Comparison of ENCODE assay signal across 26 cellular contexts in genomic region chr5:159901308-159901707, GRCh38. TPM values are rescaled to one million over a fixed set of nuclear protein-coding genes. Genes with fewer than 3 reads are reported as not detected.
A peak's percentile ranks its signal among the peaks of the same experiment; 100 is the strongest.
DNase-seq lines count a peak whose midpoint lies in the region; ATAC-seq, FAIRE-seq and TF ChIP-seq lines count a peak whose summit lies in the region.
"Had no signal": no experiment of that assay in that cellular context is flagged by ENCODE, and none has a peak within 500 bp of the region (broad histone marks: within the 10 kb centered on the region; RNA-seq: fewer than 3 reads in every experiment).

No MANE protein-coding gene starts in this region.

- no peaks in the 10 kb centered on the region for H3K36me3 ChIP-seq in HepG2 (replicated peaks in 1 of 2; ENCODE audit: control insufficient read depth in 1 of 2, insufficient read depth in 2 of 2, low read length in 2 of 2)
- H3K36me3 ChIP-seq in right lobe of liver: no peaks in the 10 kb centered on the region
- no peaks in the 10 kb centered on the region for H3K36me3 ChIP-seq in PC-9 (ENCODE audit: low read depth)
- H3K36me3 ChIP-seq: BE2C, BLaER1 had no signal

- TF ChIP-seq EP300 in HepG2 (IDR thresholded peaks at IDR 0.05; ENCODE audit: low read depth in 2 of 2, low read length in 2 of 2): no peak
- TF ChIP-seq EP300 in HepG2 (CRISPR knock-in tag; IDR thresholded peaks at IDR 0.05; ENCODE audit: borderline replicate concordance): no peak

- BruUV-seq in HepG2 (replicated peaks; lab: Mats Ljungman, UMichigan): no TSS peak
- no TSS peak for BruUV-seq in PC-9 (replicated peaks; lab: Mats Ljungman, UMichigan)

- in situ Hi-C loops in HepG2 (cut with HindIII; ENCODE audit: extremely low pct_ligation_motif_present, low pct_unique_long_range_greater_than_20kb): no loop called here

- H3K27me3 ChIP-seq in HepG2 (ENCODE audit: control insufficient read depth in 1 of 2, insufficient read depth in 2 of 2, low read length in 2 of 2) (peaks cover 0 to 3% of the 10 kb centered on the region in 2 experiments; a peak in 1 of 5 replicates), right lobe of liver (no peaks in the 10 kb centered on the region), PC-9 (ENCODE audit: insufficient read depth, low read depth) (no peaks in the 10 kb centered on the region)
- H3K27me3 ChIP-seq: BLaER1 had no signal

- CTCF ChIA-PET in HepG2 (lab: Yijun Ruan, JAX; ENCODE audit: low intra/inter-chr PET ratio, low total read pairs) (no interaction called here), PC-9 (lab: Charles Lee) (no interaction called here)

- H3K4me1 ChIP-seq in HepG2 (ENCODE audit: insufficient read depth, low read length): no peaks in the 10 kb centered on the region
- H3K4me1 ChIP-seq in right lobe of liver: peaks cover 0 to 12% (median 3%) of the 10 kb centered on the region in 4 donors
- peaks cover 58% of the 10 kb centered on the region for H3K4me1 ChIP-seq in PC-9 (replicated peaks; ENCODE audit: insufficient read depth)
- H3K4me1 ChIP-seq: BE2C, BLaER1 had no signal

- H3K27ac ChIP-seq in HepG2 (ENCODE audit: extremely low read length, insufficient read depth, low read length) (no peak overlapping the region), right lobe of liver (no peak overlapping the region), PC-9 (0 out of 2 replicates have a peak overlapping the region, but pooled peaks have one; percentile 97)
- H3K27ac ChIP-seq: 22Rv1, BLaER1 had no signal

- 3% methylated on average over 1 of the region's 1 CpG for WGBS in HepG2 (ENCODE audit: low lambda C conversion rate)
- WGBS in right lobe of liver (ENCODE audit: insufficient coverage, low coverage, low lambda C conversion rate, missing lambda C conversion rate): 86% methylated on average over 1 of the region's 1 CpG

- H4K20me1 ChIP-seq in HepG2 (ENCODE audit: insufficient read depth, low read length): no peaks in the 10 kb centered on the region
- no peaks in the 10 kb centered on the region for H4K20me1 ChIP-seq in PC-9 (ENCODE audit: insufficient read depth)
- H4K20me1 ChIP-seq: BLaER1 had no signal

- H3F3A ChIP-seq in PC-9 (ENCODE audit: insufficient read depth, low read depth): peaks cover 20% of the 10 kb centered on the region

- H2AFZ ChIP-seq in HepG2 (ENCODE audit: low read length): no peak overlapping the region
- no peak overlapping the region for H2AFZ ChIP-seq in PC-9

- no peak for FAIRE-seq in HepG2 (lab: Jason Lieb, UNC)
- FAIRE-seq: GM12878, GM12892, GM18507 had no signal

- H3K9me2 ChIP-seq in PC-9 (ENCODE audit: insufficient read depth): no peaks in the 10 kb centered on the region

- no peak overlapping the region for H3K9ac ChIP-seq in HepG2 (ENCODE audit: insufficient read depth, low read depth, low read length)
- H3K9ac ChIP-seq: BLaER1 had no signal

- TF ChIP-seq RAD21 in HepG2 (CRISPR knock-in tag; IDR thresholded peaks at IDR 0.05): no peak

- no peaks in the 10 kb centered on the region for H3K9me3 ChIP-seq in HepG2 (ENCODE audit: low read length)
- H3K9me3 ChIP-seq in right lobe of liver: no peaks in the 10 kb centered on the region
- H3K9me3 ChIP-seq in PC-9 (ENCODE audit: insufficient read depth, low read depth): no peaks in the 10 kb centered on the region
- H3K9me3 ChIP-seq: BE2C, BLaER1 had no signal

- ATAC-seq in HepG2 (no peak), right lobe of liver (no peak)
- ATAC-seq: GM12878 had no signal

- H3K79me2 ChIP-seq in HepG2 (ENCODE audit: insufficient read depth, low read length): no peaks in the 10 kb centered on the region
- no peaks in the 10 kb centered on the region for H3K79me2 ChIP-seq in PC-9 (ENCODE audit: low read depth)

- TF ChIP-seq CTCF in HepG2 (CRISPR knock-in tag; IDR thresholded peaks at IDR 0.05) (no peak), right lobe of liver (IDR thresholded peaks at IDR 0.05) (no peak), PC-9 (conservative IDR thresholded peaks at IDR 0.05) (no peak)

- no peak for DNase-seq in HepG2 (ENCODE audit: low spot score)
- no peak for DNase-seq in right lobe of liver
- no peak for DNase-seq in PC-9
- no peak for DNase-seq in HT-29 (ENCODE audit: low spot score)
- DNase-seq in ecto neural progenitor cell (ENCODE audit: low spot score): no peak
- DNase-seq: ACHN; BE2C; C1 segment of cervical spinal cord; CD4-positive, alpha-beta memory T cell; CD4-positive, CD25-positive, alpha-beta regulatory T cell; CD8-positive, alpha-beta memory T cell; COR-L47; DMS 273 treated with DMSO at 0.1 percent for 48 hours; DMS153; DMS53; DMS79; DND-41; EL; GDM1 had no signal

- POLR2A ChIA-PET in HepG2 (lab: Yijun Ruan, JAX): no interaction called here
- POLR2A ChIA-PET in PC-9 (lab: Charles Lee; ENCODE audit: unreplicated experiment): interaction anchor here (0.6 kb wide), 1 partner anchor 405 kb away, joined by 3 read pairs; no protein-coding TSS in a partner anchor

- intact Hi-C loops in HepG2 (cut with micrococcal nuclease; ENCODE audit: unreplicated experiment): no loop called here
- intact Hi-C loops in right lobe of liver (cut with DNase I): no loop called here
- intact Hi-C loops in PC-9 (cut with micrococcal nuclease; ENCODE audit: unreplicated experiment): no loop called here

- TF ChIP-seq POLR2A in HepG2 (IDR thresholded peaks at IDR 0.05; ENCODE audit: insufficient read depth in 1 of 2, low read depth in 2 of 2, low read length in 2 of 2) (no peak), right lobe of liver (IDR thresholded peaks at IDR 0.05) (no peak)

- H3K4me3 ChIP-seq in HepG2 (replicated peaks in 1 of 3; ENCODE audit: insufficient read depth in 1 of 3, low read depth in 2 of 3, low read length in 3 of 3): no peak overlapping the region
- no peak overlapping the region for H3K4me3 ChIP-seq in right lobe of liver
- no peak overlapping the region for H3K4me3 ChIP-seq in PC-9
- H3K4me3 ChIP-seq: BLaER1, GM12878 had no signal

- H3K4me2 ChIP-seq in HepG2 (ENCODE audit: low read depth, low read length) (no peak overlapping the region), PC-9 (no peak overlapping the region)
- H3K4me2 ChIP-seq: BLaER1 had no signal

TF ChIP-seq in HepG2, 621 proteins besides CTCF, POLR2A, EP300 and RAD21:
- TF ChIP-seq HNRNPK (IDR thresholded peaks at IDR 0.05; ENCODE audit: low read depth, low read length, poor library complexity, severe bottlenecking) (peak; percentile 89), MAF1 (CRISPR knock-in tag; IDR thresholded peaks at IDR 0.05; ENCODE audit: borderline replicate concordance) (no peak)

RNA-seq across cellular contexts. Expression of gene ADRA1B, which starts 15.0 kb away (rescaled TPM):
- total RNA-seq in HepG2 (2016; rRNA removed; fragmentation: Illumina TruSeq; extraction: Trizol): not detected in 2 replicates
- not detected in 2 replicates for total RNA-seq in HepG2 (2016; cell fraction: cytosol; rRNA removed; fragmentation: Illumina TruSeq; extraction: Trizol; ENCODE audit: low read depth)
- not detected in 2 replicates for total RNA-seq in HepG2 (2016; cell fraction: insoluble cytoplasmic fraction; rRNA removed; fragmentation: Illumina TruSeq; extraction: Trizol)
- not detected in 2 replicates for total RNA-seq in HepG2 (2016; cell fraction: membrane; rRNA removed; fragmentation: Illumina TruSeq; extraction: Trizol)
- not detected in 2 replicates for total RNA-seq in HepG2 (2016; cell fraction: nucleus; rRNA removed; fragmentation: Illumina TruSeq; extraction: Trizol)
- not detected in 2 replicates for polyA plus RNA-seq in HepG2 (2011; rRNA removed)
- polyA plus RNA-seq in HepG2 (2011; cell fraction: cytosol; rRNA removed): not detected in 2 replicates
- polyA plus RNA-seq in HepG2 (2011; cell fraction: nucleus; rRNA removed): not detected in 2 replicates
- not detected in 2 replicates for polyA plus RNA-seq in HepG2 (2012)
- polyA plus RNA-seq in HepG2 (2016; cell fraction: cytosol; fragmentation: Illumina TruSeq; extraction: Trizol; ENCODE audit: low read depth): not detected in 2 replicates
- not detected in 2 replicates for polyA plus RNA-seq in HepG2 (2016; cell fraction: insoluble cytoplasmic fraction; fragmentation: Illumina TruSeq; extraction: Trizol; ENCODE audit: low read depth)
- not detected in 2 replicates for polyA plus RNA-seq in HepG2 (2016; cell fraction: membrane; fragmentation: Illumina TruSeq; extraction: Trizol; ENCODE audit: low read depth)
- polyA plus RNA-seq in HepG2 (2016; cell fraction: nucleus; fragmentation: Illumina TruSeq; extraction: Trizol; ENCODE audit: insufficient read depth, low read depth): not detected in 2 replicates
- 0.14 TPM in 1 of 2 replicates, not detected in the other for polyA minus RNA-seq in HepG2 (2011; rRNA and poly(A)+ RNA removed; ENCODE audit: low replicate concordance)
- polyA minus RNA-seq in HepG2 (2011; cell fraction: cytosol; rRNA and poly(A)+ RNA removed): not detected in 2 replicates
- not detected in 2 replicates for polyA minus RNA-seq in HepG2 (2011; cell fraction: nucleus; rRNA and poly(A)+ RNA removed)
- 10 to 100 TPM in 3 of 6 experiments, 1 to 10 TPM in 3; 7.8 to 17.1 (median 10.2) TPM for total RNA-seq in right lobe of liver
- 4.6 and 6.0 TPM in 2 replicates for total RNA-seq in PC-9 (2021)
- not detected in 2 replicates for total RNA-seq in HT-29 (2014; rRNA removed; shearing (Covaris generic))
- total RNA-seq: A673; CD4-positive, alpha-beta memory T cell; CD4-positive, CD25-positive, alpha-beta regulatory T cell; CD8-positive, alpha-beta memory T cell; GM12878 had no signal
- polyA plus RNA-seq: CD14-positive monocyte; CD4-positive, alpha-beta memory T cell; CD4-positive, CD25-positive, alpha-beta regulatory T cell; CD8-positive, alpha-beta memory T cell had no signal
